In the genomic region with DNA sequence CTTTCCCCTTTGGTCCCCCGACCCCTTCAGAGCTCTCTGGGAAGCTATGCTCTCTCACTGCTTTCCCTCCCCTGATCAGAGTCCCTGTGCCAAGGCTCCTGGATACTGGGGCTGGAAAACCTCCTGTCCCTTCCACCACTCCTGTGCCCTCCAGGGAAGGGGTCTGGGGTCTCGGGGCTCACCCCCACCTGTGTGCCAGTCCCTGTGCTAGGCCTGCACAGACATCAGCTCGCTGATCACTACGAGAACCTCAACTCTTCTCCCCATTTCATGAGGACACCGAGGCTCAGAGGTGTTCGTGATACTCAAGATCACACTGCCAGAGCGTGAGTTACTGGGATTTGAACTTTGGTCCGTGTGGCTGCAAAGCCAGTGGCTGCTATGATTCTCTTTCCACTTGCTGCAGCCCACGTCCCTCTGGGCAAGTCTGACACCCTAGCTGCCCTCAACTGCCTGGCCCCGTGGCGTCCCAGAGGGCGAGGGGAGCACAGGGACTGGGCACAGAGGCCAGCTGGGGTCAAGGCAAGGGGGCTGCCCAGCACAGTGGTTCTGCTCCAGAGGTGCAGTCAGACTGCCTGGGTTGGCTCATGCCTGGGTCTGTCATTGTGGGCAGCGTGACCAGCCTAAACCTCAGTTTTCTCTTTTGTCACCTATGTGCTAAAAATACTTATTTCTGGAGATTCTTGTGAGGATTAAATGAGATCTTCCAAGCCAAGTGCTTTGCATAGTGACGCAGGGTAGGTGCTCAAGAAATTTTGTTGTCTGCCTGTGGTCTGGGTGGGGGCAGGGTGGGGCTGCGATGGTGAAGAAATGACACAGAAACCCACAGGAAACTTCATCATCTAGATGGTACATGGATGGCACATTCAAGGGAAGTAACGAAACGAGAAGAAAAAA, we compare ENCODE assay signal across 1 cellular context.
TF ChIP-seq lines count a peak whose summit lies in the region.

No MANE protein-coding gene starts in this region.

TF ChIP-seq in A549, 52 proteins besides CTCF, POLR2A, EP300 and RAD21 (continued from another document):
- TF ChIP-seq, protein P1, sequence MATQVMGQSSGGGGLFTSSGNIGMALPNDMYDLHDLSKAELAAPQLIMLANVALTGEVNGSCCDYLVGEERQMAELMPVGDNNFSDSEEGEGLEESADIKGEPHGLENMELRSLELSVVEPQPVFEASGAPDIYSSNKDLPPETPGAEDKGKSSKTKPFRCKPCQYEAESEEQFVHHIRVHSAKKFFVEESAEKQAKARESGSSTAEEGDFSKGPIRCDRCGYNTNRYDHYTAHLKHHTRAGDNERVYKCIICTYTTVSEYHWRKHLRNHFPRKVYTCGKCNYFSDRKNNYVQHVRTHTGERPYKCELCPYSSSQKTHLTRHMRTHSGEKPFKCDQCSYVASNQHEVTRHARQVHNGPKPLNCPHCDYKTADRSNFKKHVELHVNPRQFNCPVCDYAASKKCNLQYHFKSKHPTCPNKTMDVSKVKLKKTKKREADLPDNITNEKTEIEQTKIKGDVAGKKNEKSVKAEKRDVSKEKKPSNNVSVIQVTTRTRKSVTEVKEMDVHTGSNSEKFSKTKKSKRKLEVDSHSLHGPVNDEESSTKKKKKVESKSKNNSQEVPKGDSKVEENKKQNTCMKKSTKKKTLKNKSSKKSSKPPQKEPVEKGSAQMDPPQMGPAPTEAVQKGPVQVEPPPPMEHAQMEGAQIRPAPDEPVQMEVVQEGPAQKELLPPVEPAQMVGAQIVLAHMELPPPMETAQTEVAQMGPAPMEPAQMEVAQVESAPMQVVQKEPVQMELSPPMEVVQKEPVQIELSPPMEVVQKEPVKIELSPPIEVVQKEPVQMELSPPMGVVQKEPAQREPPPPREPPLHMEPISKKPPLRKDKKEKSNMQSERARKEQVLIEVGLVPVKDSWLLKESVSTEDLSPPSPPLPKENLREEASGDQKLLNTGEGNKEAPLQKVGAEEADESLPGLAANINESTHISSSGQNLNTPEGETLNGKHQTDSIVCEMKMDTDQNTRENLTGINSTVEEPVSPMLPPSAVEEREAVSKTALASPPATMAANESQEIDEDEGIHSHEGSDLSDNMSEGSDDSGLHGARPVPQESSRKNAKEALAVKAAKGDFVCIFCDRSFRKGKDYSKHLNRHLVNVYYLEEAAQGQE (IDR thresholded peaks at IDR 0.05): no peak
- no peak for TF ChIP-seq RARB (CRISPR knock-in tag; IDR thresholded peaks at IDR 0.05)
- TF ChIP-seq TP53 (CRISPR knock-in tag; IDR thresholded peaks at IDR 0.05): no peak
- no peak for TF ChIP-seq CHD2 (IDR thresholded peaks at IDR 0.05; ENCODE audit: low read length, partially characterized antibody)
- TF ChIP-seq CHD4 (IDR thresholded peaks at IDR 0.05; ENCODE audit: borderline replicate concordance): no peak
